Comparison of ENCODE assay signal across 17 cellular contexts in genomic region chr22:27196483-27196882, GRCh38.
DNase-seq lines count a peak whose midpoint lies in the region; ATAC-seq and TF ChIP-seq lines count a peak whose summit lies in the region.
"Had no signal": no experiment of that assay in that cellular context is flagged by ENCODE, and none has a peak within 500 bp of the region (broad histone marks: within the 10 kb centered on the region; RNA-seq: fewer than 3 reads in every experiment).

No MANE protein-coding gene starts in this region.

- H3K4me1 Mint-ChIP-seq in nephron, result peaks cover 41% of the 10 kb centered on the region
- H3K4me1 Mint-ChIP-seq: CD4-positive, alpha-beta memory T cell had no signal

- no peaks in the 10 kb centered on the region for H3K36me3 Mint-ChIP-seq in nephron (ENCODE audit: low read depth)

- TF ChIP-seq CTCF in right atrium auricular region (IDR thresholded peaks at IDR 0.05), result no peak
- peak; percentile 12 for TF ChIP-seq CTCF in choroid plexus epithelial cell (conservative IDR thresholded peaks at IDR 0.05; ENCODE audit: low read depth, low read length)
- no peak for TF ChIP-seq CTCF in nephron (IDR thresholded peaks at IDR 0.05; ENCODE audit: unreplicated experiment in 3 of 3)

- peaks cover 0 to under 1% of the 10 kb centered on the region in 2 donors for H3K9me3 ChIP-seq in right atrium auricular region
- H3K9me3 ChIP-seq: BE2C had no signal

- no peak overlapping the region for H3K4me3 Mint-ChIP-seq in nephron
- H3K4me3 Mint-ChIP-seq: CD4-positive, alpha-beta memory T cell; GM23338; H9 had no signal

- no peaks in the 10 kb centered on the region for H3K27me3 ChIP-seq in right atrium auricular region
- H3K27me3 ChIP-seq: BE2C had no signal

- no peak overlapping the region for H3K4me3 ChIP-seq in right atrium auricular region
- H3K4me3 ChIP-seq in choroid plexus epithelial cell (ENCODE audit: low read depth, low read length), result no peak overlapping the region
- H3K4me3 ChIP-seq: A549, GM23338 had no signal

- H3K27me3 Mint-ChIP-seq in nephron (ENCODE audit: low read depth), result peaks cover 25% of the 10 kb centered on the region

- H3K36me3 ChIP-seq in right atrium auricular region, result no peaks in the 10 kb centered on the region
- H3K36me3 ChIP-seq: BE2C had no signal

- DNase-seq in left ventricle myocardium superior (no peak), right atrium auricular region (ENCODE audit: low spot score) (no peak), choroid plexus epithelial cell (ENCODE audit: low read depth) (no peak), HK-2 (ENCODE audit: unreplicated experiment) (no peak)
- no peak for DNase-seq in stimulated activated CD8-positive, alpha-beta memory T cell treated with anti-CD3 and anti-CD28 coated beads, Interleukin-4, amount 100 ng/mL, for 48 hours
- no peak for DNase-seq in stimulated activated CD4-positive, alpha-beta T cell treated with anti-CD3 and anti-CD28 coated beads, Interleukin-4, amount 100 ng/mL, for 1 hour
- DNase-seq: BE2C; CD4-positive, alpha-beta memory T cell; COR-L47; DND-41; GDM1; H9 had no signal

- peak overlapping the region in 2 of 3 experiments; percentile 79 to 86 for H3K27ac Mint-ChIP-seq in nephron
- H3K27ac Mint-ChIP-seq: CD4-positive, alpha-beta memory T cell; GM23338; H9 had no signal

- intact Hi-C loops in left ventricle myocardium superior (cut with micrococcal nuclease), result no loop called here

- peak; percentile 10 for ATAC-seq in left ventricle myocardium superior
- ATAC-seq: A549, GM23338 had no signal

- H3K27ac ChIP-seq in right atrium auricular region, result peak overlapping the region in 1 of 2 donors; percentile 62
- H3K27ac ChIP-seq: C4-2B, HL-60 had no signal

- peaks cover 2% of the 10 kb centered on the region for H3K9me3 Mint-ChIP-seq in nephron

- no peaks in the 10 kb centered on the region for H3K4me1 ChIP-seq in right atrium auricular region
- H3K4me1 ChIP-seq: BE2C had no signal
